In genomic region chr3:52934626-52935530, GRCh38 we compare ENCODE assay signal across 8 cellular contexts. TPM values are rescaled to one million over a fixed set of nuclear protein-coding genes. Genes with fewer than 3 reads are reported as not detected.
DNase-seq lines count a peak whose midpoint lies in the region; ATAC-seq and TF ChIP-seq lines count a peak whose summit lies in the region.

No MANE protein-coding gene starts in this region.

- peaks cover 10 to 17% (median 14%) of the 10 kb centered on the region in 4 donors for H3K4me1 Mint-ChIP-seq in CD4-positive, alpha-beta memory T cell
- H3K4me1 Mint-ChIP-seq in activated CD4-positive, alpha-beta T cell treated with anti-CD3 and anti-CD28 coated beads, Interleukin-2, amount 10 ng/mL, durations not matched to agents 24 days and 14 days: peaks cover 8% of the 10 kb centered on the region

- H3K27me3 Mint-ChIP-seq in CD4-positive, alpha-beta memory T cell: no peaks in the 10 kb centered on the region
- H3K27me3 Mint-ChIP-seq in activated CD4-positive, alpha-beta T cell treated with anti-CD3 and anti-CD28 coated beads, Interleukin-2, amount 10 ng/mL, durations not matched to agents 24 days and 14 days: no peaks in the 10 kb centered on the region

- H3K9me3 ChIP-seq in CD4-positive, alpha-beta memory T cell (ENCODE audit: control insufficient read depth in 1 of 2, low read length in 2 of 2): no peaks in the 10 kb centered on the region
- H3K9me3 ChIP-seq in lower lobe of right lung: no peaks in the 10 kb centered on the region

- intact Hi-C loops in CD4-positive, alpha-beta memory T cell (cut with micrococcal nuclease): loop anchor here (1.0 to 2.0 kb wide), 4 partner anchors 48 to 192 kb away; partner anchors contain the start of gene SFMBT1
- intact Hi-C loops in activated CD4-positive, alpha-beta T cell treated with anti-CD3 and anti-CD28 coated beads, Interleukin-2, amount 10 ng/mL, durations not matched to agents 24 days and 14 days (cut with micrococcal nuclease): loop anchor here (1.0 to 10.0 kb wide), 5 partner anchors 48 to 190 kb away; no protein-coding TSS in a partner anchor
- intact Hi-C loops in lower lobe of right lung (cut with DNase I): no loop called here

- ATAC-seq in GM21737 (IDR thresholded peaks at IDR 0.05; ENCODE audit: unreplicated experiment) (peak; percentile 77), lower lobe of right lung (peak; percentile 84 to 87), GM18909 (IDR thresholded peaks at IDR 0.05; ENCODE audit: poor library complexity, unreplicated experiment) (no peak)

- no peak overlapping the region for H3K4me3 ChIP-seq in CD4-positive, alpha-beta memory T cell (ENCODE audit: low read length in 2 of 2)
- H3K4me3 ChIP-seq in lower lobe of right lung: no peak overlapping the region

- POLR2A ChIA-PET in CD4-positive, alpha-beta memory T cell (lab: Charles Lee; ENCODE audit: partially characterized antibody): interaction anchor here (0.8 to 2.9 kb wide), 7 partner anchors 45 to 168 kb away, joined by 3 to 26 read pairs (median 4); partner anchors contain the start of genes NEK4 and SFMBT1

- CTCF ChIA-PET in CD4-positive, alpha-beta memory T cell (lab: Charles Lee; ENCODE audit: partially characterized antibody): interaction anchor here (0.6 to 2.7 kb wide), 27 partner anchors 10 to 193 kb away, joined by 3 to 18 read pairs (median 4); partner anchors contain the start of gene SFMBT1

- H3K27ac ChIP-seq in CD4-positive, alpha-beta memory T cell (ENCODE audit: low read depth, low read length): no peak overlapping the region
- no peak overlapping the region for H3K27ac ChIP-seq in lower lobe of right lung

- H3K27me3 ChIP-seq in CD4-positive, alpha-beta memory T cell (ENCODE audit: insufficient read depth, low read length): no peaks in the 10 kb centered on the region
- H3K27me3 ChIP-seq in lower lobe of right lung (ENCODE audit: low read depth): no peaks in the 10 kb centered on the region

- no peaks in the 10 kb centered on the region for H3K9me3 Mint-ChIP-seq in CD4-positive, alpha-beta memory T cell
- H3K9me3 Mint-ChIP-seq in activated CD4-positive, alpha-beta T cell treated with anti-CD3 and anti-CD28 coated beads, Interleukin-2, amount 10 ng/mL, durations not matched to agents 24 days and 14 days: no peaks in the 10 kb centered on the region

- peak; percentile 49 to 55 (median 49) for DNase-seq in CD4-positive, alpha-beta memory T cell
- DNase-seq in NCI-H2227 (lab: John Stamatoyannopoulos, UW; ENCODE audit: unreplicated experiment) (peak; percentile 30), dermis microvascular lymphatic vessel endothelial cell (ENCODE audit: low read depth in 2 of 2) (peak; percentile 47 to 67), lower lobe of right lung (no peak)
- peak; percentile 84 for DNase-seq in activated CD4-positive, alpha-beta T cell treated with anti-CD3 and anti-CD28 coated beads, Interleukin-2, amount 10 ng/mL, durations not matched to agents 24 days and 14 days
- DNase-seq in stimulated activated CD8-positive, alpha-beta memory T cell treated with anti-CD3 and anti-CD28 coated beads, Interleukin-12 subunit alpha, Interleukin-12 subunit beta, amount 100 ng/mL, for 24 hours (ENCODE audit: extremely low read depth): peak; percentile 7

- H3K36me3 ChIP-seq in CD4-positive, alpha-beta memory T cell (ENCODE audit: insufficient read depth, low read length): peaks cover 8% of the 10 kb centered on the region
- H3K36me3 ChIP-seq in lower lobe of right lung: peaks cover 16% of the 10 kb centered on the region

- peaks cover 17 to 45% of the 10 kb centered on the region in 2 donors for H3K36me3 Mint-ChIP-seq in CD4-positive, alpha-beta memory T cell
- H3K36me3 Mint-ChIP-seq in activated CD4-positive, alpha-beta T cell treated with anti-CD3 and anti-CD28 coated beads, Interleukin-2, amount 10 ng/mL, durations not matched to agents 24 days and 14 days (ENCODE audit: low read depth): peaks cover 23% of the 10 kb centered on the region

- TF ChIP-seq CTCF in lower lobe of right lung (IDR thresholded peaks at IDR 0.05): peak; percentile 76

- peaks cover 11% of the 10 kb centered on the region for H3K4me1 ChIP-seq in CD4-positive, alpha-beta memory T cell (ENCODE audit: insufficient read depth, low read length)
- no peaks in the 10 kb centered on the region for H3K4me1 ChIP-seq in lower lobe of right lung

- H3K27ac Mint-ChIP-seq in CD4-positive, alpha-beta memory T cell: peak overlapping the region; percentile 49 to 89 (median 84)
- peak overlapping the region; percentile 9 for H3K27ac Mint-ChIP-seq in activated CD4-positive, alpha-beta T cell treated with anti-CD3 and anti-CD28 coated beads, Interleukin-2, amount 10 ng/mL, durations not matched to agents 24 days and 14 days

- peak overlapping the region in 6 of 8 donors; percentile 3 to 52 (median 26) for H3K4me3 Mint-ChIP-seq in CD4-positive, alpha-beta memory T cell
- no peak overlapping the region for H3K4me3 Mint-ChIP-seq in activated CD4-positive, alpha-beta T cell treated with anti-CD3 and anti-CD28 coated beads, Interleukin-2, amount 10 ng/mL, durations not matched to agents 24 days and 14 days

RNA-seq across cellular contexts. Expression of gene STIMATE, which starts 37.5 kb away (rescaled TPM):
- 10 to 100 TPM; 54.9 to 58.6 TPM for total RNA-seq in CD4-positive, alpha-beta memory T cell
- polyA plus RNA-seq in CD4-positive, alpha-beta memory T cell: 1 to 10 TPM; 7.7 to 9.0 TPM
- 13.8 and 18.6 TPM in 2 replicates for total RNA-seq in activated CD4-positive, alpha-beta T cell treated with anti-CD3 and anti-CD28 coated beads, Interleukin-2, amount 10 ng/mL, durations not matched to agents 24 days and 14 days
- total RNA-seq in dermis microvascular lymphatic vessel endothelial cell (8.0 and 12.9 TPM in 2 replicates), lower lobe of right lung (42.4 TPM)
